21 cellular contexts compared by ENCODE assay signal in genomic region chr1:54221867-54222484, GRCh38. TPM values are rescaled to one million over a fixed set of nuclear protein-coding genes. Genes with fewer than 3 reads are reported as not detected.
DNase-seq lines count a peak whose midpoint lies in the region; ATAC-seq and TF ChIP-seq lines count a peak whose summit lies in the region.
"Had no signal": no experiment of that assay in that cellular context is flagged by ENCODE, and none has a peak within 500 bp of the region (broad histone marks: within the 10 kb centered on the region; RNA-seq: fewer than 3 reads in every experiment).

No MANE protein-coding gene starts in this region.

- no peak overlapping the region for H3K27ac ChIP-seq in DND-41 (ENCODE audit: low read length)

- peak; percentile 59 for DNase-seq in DMS 273 (lab: John Stamatoyannopoulos, UW; ENCODE audit: unreplicated experiment)
- no peak for DNase-seq in DMS 273 treated with DMSO at 0.1 percent for 48 hours (lab: John Stamatoyannopoulos, UW)
- DNase-seq in DND-41, result peak; percentile 40
- DNase-seq in WTC11 (ENCODE audit: low spot score), result no peak
- DNase-seq in erythroblast (lab: John Stamatoyannopoulos, UW), result peak; percentile 27 to 32
- no peak for DNase-seq in Caco-2
- no peak for DNase-seq in NCI-H1930 (lab: John Stamatoyannopoulos, UW)
- DNase-seq in NCI-H446 treated with DMSO at 0.1 percent for 48 hours (lab: John Stamatoyannopoulos, UW), result no peak
- DNase-seq: 8988T; activated B cell treated with CpG ODN at 0.5 μM for 24 hours; activated T-cell treated with anti-CD3 and anti-CD28 coated beads, Interleukin-2, amount 50 U/mL, for 72 hours; central memory CD4-positive, alpha-beta T cell; GDM1; mammary epithelial cell; naive thymus-derived CD8-positive, alpha-beta T cell; NCI-H187; NCI-H510A; stimulated activated CD4-positive, alpha-beta T cell treated with anti-CD3 and anti-CD28 coated beads, Interleukin-4, amount 100 ng/mL, for 24 hours had no signal

- H3K27ac Mint-ChIP-seq in WTC11, result no peak overlapping the region
- H3K27ac Mint-ChIP-seq in Caco-2 (ENCODE audit: unreplicated experiment), result no peak overlapping the region
- H3K27ac Mint-ChIP-seq: activated B cell treated with CpG ODN at 0.5 μM for 24 hours; activated T-cell treated with anti-CD3 and anti-CD28 coated beads, Interleukin-2, amount 50 U/mL, for 72 hours had no signal

- H3K27me3 Mint-ChIP-seq in WTC11 (ENCODE audit: low read depth), result no peaks in the 10 kb centered on the region
- no peaks in the 10 kb centered on the region for H3K27me3 Mint-ChIP-seq in Caco-2 (ENCODE audit: insufficient read depth, unreplicated experiment)
- H3K27me3 Mint-ChIP-seq: activated B cell treated with CpG ODN at 0.5 μM for 24 hours; naive thymus-derived CD8-positive, alpha-beta T cell had no signal

- H2AFZ ChIP-seq in DND-41 (ENCODE audit: low read depth, low read length), result no peak overlapping the region

- H3K27me3 ChIP-seq in DND-41 (ENCODE audit: insufficient read depth, low read length, poor library complexity), result no peaks in the 10 kb centered on the region
- no peaks in the 10 kb centered on the region for H3K27me3 ChIP-seq in Caco-2 (replicated peaks; ENCODE audit: control insufficient read depth, insufficient read depth, low read length)
- H3K27me3 ChIP-seq: gastroesophageal sphincter had no signal

- intact Hi-C loops in Caco-2 (cut with micrococcal nuclease; ENCODE audit: unreplicated experiment), result no loop called here

- no peak overlapping the region for H3K4me2 ChIP-seq in DND-41 (ENCODE audit: insufficient read depth, low read length)
- H3K4me2 ChIP-seq: smooth muscle cell had no signal

- peaks cover 21% of the 10 kb centered on the region for H3K4me1 Mint-ChIP-seq in WTC11
- no peaks in the 10 kb centered on the region for H3K4me1 Mint-ChIP-seq in Caco-2 (ENCODE audit: low read depth, unreplicated experiment)
- H3K4me1 Mint-ChIP-seq: activated B cell treated with CpG ODN at 0.5 μM for 24 hours had no signal

- H3K79me2 ChIP-seq in DND-41 (ENCODE audit: insufficient read depth, low read length), result no peaks in the 10 kb centered on the region

- no peak overlapping the region for H3K9ac ChIP-seq in DND-41 (ENCODE audit: low read depth, low read length)

- H3K4me3 Mint-ChIP-seq in WTC11, result no peak overlapping the region
- H3K4me3 Mint-ChIP-seq in Caco-2 (ENCODE audit: unreplicated experiment), result no peak overlapping the region
- H3K4me3 Mint-ChIP-seq: activated B cell treated with CpG ODN at 0.5 μM for 24 hours; activated T-cell treated with anti-CD3 and anti-CD28 coated beads, Interleukin-2, amount 50 U/mL, for 72 hours; naive thymus-derived CD8-positive, alpha-beta T cell had no signal

- TF ChIP-seq POLR2A in erythroblast (IDR thresholded peaks at IDR 0.05; ENCODE audit: low read length), result peak; percentile 30

- CTCF ChIA-PET in WTC11 (lab: Charles Lee) (interaction anchor here (0.9 to 1.0 kb wide), 3 partner anchors 40 to 169 kb away, joined by 3 to 4 read pairs (median 3); no protein-coding TSS in a partner anchor), Caco-2 (lab: Charles Lee) (no interaction called here)

- H4K20me1 ChIP-seq in DND-41 (ENCODE audit: insufficient read depth, low read length), result peaks cover 12% of the 10 kb centered on the region; the same call in 1 of the 2 replicates

- TF ChIP-seq CTCF in DND-41 (IDR thresholded peaks at IDR 0.05; ENCODE audit: borderline replicate concordance, extremely low read depth, low read length, poor library complexity, severe bottlenecking) (no peak), WTC11 (IDR thresholded peaks at IDR 0.05) (no peak), Caco-2 (IDR thresholded peaks at IDR 0.05; ENCODE audit: insufficient read depth in 1 of 2, low read depth in 1 of 2, low read length in 1 of 2, severe bottlenecking in 1 of 2, unreplicated experiment in 1 of 2) (no peak)

- peaks cover 61% of the 10 kb centered on the region for H3K36me3 ChIP-seq in DND-41 (ENCODE audit: insufficient read depth, low read length)
- H3K36me3 ChIP-seq in Caco-2 (ENCODE audit: control insufficient read depth, insufficient read depth, low read length), result no peaks in the 10 kb centered on the region; the same call in 1 of the 2 replicates

- BruUV-seq in Caco-2 (replicated peaks; lab: Mats Ljungman, UMichigan), result no TSS peak

- no peaks in the 10 kb centered on the region for H3K9me3 ChIP-seq in DND-41 (ENCODE audit: insufficient read depth, low read length, severe bottlenecking)
- no peaks in the 10 kb centered on the region for H3K9me3 ChIP-seq in Caco-2
- H3K9me3 ChIP-seq: gastroesophageal sphincter had no signal

- H3K9me3 Mint-ChIP-seq in WTC11, result no peaks in the 10 kb centered on the region
- H3K9me3 Mint-ChIP-seq in Caco-2 (ENCODE audit: unreplicated experiment), result no peaks in the 10 kb centered on the region
- H3K9me3 Mint-ChIP-seq: activated B cell treated with CpG ODN at 0.5 μM for 24 hours; activated T-cell treated with anti-CD3 and anti-CD28 coated beads, Interleukin-2, amount 50 U/mL, for 72 hours; naive thymus-derived CD8-positive, alpha-beta T cell had no signal

- H3K4me3 ChIP-seq in DND-41 (ENCODE audit: low read depth in 1 of 2, low read length in 2 of 2) (no peak overlapping the region), Caco-2 (ENCODE audit: low read depth, low read length) (no peak overlapping the region)
- H3K4me3 ChIP-seq: gastroesophageal sphincter, smooth muscle cell had no signal

- ATAC-seq in DND-41 (ENCODE audit: insufficient read depth, low read depth) (peak; percentile 49; the same call in 2 of the 3 replicates), WTC11 (peak; percentile 42)
- ATAC-seq: activated T-cell treated with anti-CD3 and anti-CD28 coated beads, Interleukin-2, amount 50 U/mL, for 72 hours; esophagus mucosa; gastroesophageal sphincter had no signal

- POLR2A ChIA-PET in WTC11 (lab: Charles Lee), result interaction anchor here (1.2 kb wide), 1 partner anchor 9 kb away, joined by 3 read pairs; no protein-coding TSS in a partner anchor
- POLR2A ChIA-PET in Caco-2 (lab: Charles Lee), result no interaction called here

- peaks cover 29% of the 10 kb centered on the region for H3K36me3 Mint-ChIP-seq in WTC11
- H3K36me3 Mint-ChIP-seq in Caco-2 (ENCODE audit: insufficient read depth, unreplicated experiment), result peaks cover 44% of the 10 kb centered on the region

- H3K4me1 ChIP-seq in DND-41 (ENCODE audit: insufficient read depth, low read length) (no peaks in the 10 kb centered on the region), Caco-2 (no peaks in the 10 kb centered on the region)

TF ChIP-seq in WTC11, 78 proteins besides CTCF, POLR2A, EP300 and RAD21 (continues in another document):
- TF ChIP-seq ZBTB43 (CRISPR knock-in tag; IDR thresholded peaks at IDR 0.05), result no peak
- no peak for TF ChIP-seq EMX1 (CRISPR knock-in tag; IDR thresholded peaks at IDR 0.05)
- no peak for TF ChIP-seq ZNF138 (CRISPR knock-in tag; conservative IDR thresholded peaks at IDR 0.05)
- TF ChIP-seq IRF2 (CRISPR knock-in tag; IDR thresholded peaks at IDR 0.05; ENCODE audit: borderline replicate concordance, low read depth), result no peak
- no peak for TF ChIP-seq ZNF263 (CRISPR knock-in tag; IDR thresholded peaks at IDR 0.05; ENCODE audit: low read depth)
- TF ChIP-seq ZNF512 (CRISPR knock-in tag; IDR thresholded peaks at IDR 0.05; ENCODE audit: borderline replicate concordance), result no peak
- TF ChIP-seq ZNF671 (CRISPR knock-in tag; IDR thresholded peaks at IDR 0.05), result no peak
- no peak for TF ChIP-seq ETV6 (CRISPR knock-in tag; IDR thresholded peaks at IDR 0.05)
- TF ChIP-seq ZNF423 (CRISPR knock-in tag; IDR thresholded peaks at IDR 0.05), result no peak

RNA-seq across cellular contexts. Expression of gene MRPL37, which starts 22.0 kb away (rescaled TPM):
- total RNA-seq in WTC11 (2021) (125 to 143 TPM (median 130 TPM) in 3 replicates), Caco-2 (2022) (95.4 and 95.6 TPM in 2 replicates)

RNA-seq across cellular contexts. Expression of gene CYB5RL, which starts 22.1 kb away (rescaled TPM):
- total RNA-seq in WTC11 (2021), result 13.1 to 14.2 TPM (median 13.4 TPM) in 3 replicates
- total RNA-seq in Caco-2 (2022), result 10.0 and 10.8 TPM in 2 replicates

Comparison
In these comparisons a context has a peak if more than half of its experiments do, and no peak if none do; other contexts are left out.
1. DNase-seq: peak in DMS 273 (single experiment), DND-41 (single experiment) and erythroblast (2 of 2); none in DMS 273 treated with DMSO at 0.1 percent for 48 hours (single experiment), WTC11 (single experiment), Caco-2 (0 of 2), NCI-H1930 (0 of 2) and NCI-H446 treated with DMSO at 0.1 percent for 48 hours (single experiment).